Comparison of ENCODE assay signal across 21 cellular contexts in the genomic region with DNA sequence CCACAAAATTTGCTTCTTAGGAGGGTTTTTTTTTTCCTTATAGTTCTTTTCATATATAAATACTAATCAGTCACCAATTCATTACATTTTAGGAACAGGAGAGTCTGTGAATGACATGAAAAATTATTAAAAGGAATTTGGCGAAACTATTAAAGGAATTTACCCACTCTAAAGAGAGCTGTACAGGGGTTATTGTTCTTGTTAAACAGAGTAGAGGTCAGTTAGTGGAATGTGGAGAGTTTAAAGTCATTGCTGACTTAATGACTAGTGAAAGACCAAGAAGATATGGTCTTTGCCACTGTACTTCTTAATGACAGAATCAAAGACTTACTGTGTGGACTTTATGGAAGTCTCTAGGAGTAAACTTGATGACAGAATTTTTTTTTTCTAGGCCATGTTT.
"Had no signal": no experiment of that assay in that cellular context is flagged by ENCODE, and none has a peak within 500 bp of the region (broad histone marks: within the 10 kb centered on the region; RNA-seq: fewer than 3 reads in every experiment).

No MANE protein-coding gene starts in this region.

- H3K4me3 Mint-ChIP-seq: activated CD4-positive, alpha-beta T cell treated with anti-CD3 and anti-CD28 coated beads, Interleukin-2, amount 10 ng/mL, durations not matched to agents 24 days and 14 days; activated CD8-positive, alpha-beta T cell treated with anti-CD3 and anti-CD28 coated beads, Interleukin-2, amount 10 ng/mL, durations not matched to agents 7 days and 5 days; activated naive CD4-positive, alpha-beta T cell treated with anti-CD3 and anti-CD28 coated beads for 36 hours; activated T-cell treated with anti-CD3 and anti-CD28 coated beads, Interleukin-2, amount 50 U/mL, for 4 hours; dendritic cell treated with granulocyte-macrophage colony-stimulating factor and Interleukin-4, amounts not matched to agents 40 ng/mL and 50 ng/mL, for 4 days; stimulated activated naive CD8-positive, alpha-beta T cell treated with anti-CD3 and anti-CD28 coated beads, Interleukin-15, amount 100 ng/mL, for 72 hours had no signal

- H3K9me3 Mint-ChIP-seq: activated CD4-positive, alpha-beta T cell treated with anti-CD3 and anti-CD28 coated beads, Interleukin-2, amount 10 ng/mL, durations not matched to agents 24 days and 14 days; activated naive CD4-positive, alpha-beta T cell treated with anti-CD3 and anti-CD28 coated beads for 36 hours; activated T-cell treated with anti-CD3 and anti-CD28 coated beads, Interleukin-2, amount 50 U/mL, for 4 hours; dendritic cell treated with granulocyte-macrophage colony-stimulating factor and Interleukin-4, amounts not matched to agents 40 ng/mL and 50 ng/mL, for 4 days; stimulated activated naive CD8-positive, alpha-beta T cell treated with anti-CD3 and anti-CD28 coated beads, Interleukin-15, amount 100 ng/mL, for 72 hours had no signal

- H3K27me3 Mint-ChIP-seq: activated CD4-positive, alpha-beta T cell treated with anti-CD3 and anti-CD28 coated beads, Interleukin-2, amount 10 ng/mL, durations not matched to agents 24 days and 14 days; dendritic cell treated with granulocyte-macrophage colony-stimulating factor and Interleukin-4, amounts not matched to agents 40 ng/mL and 50 ng/mL, for 4 days; stimulated activated naive CD8-positive, alpha-beta T cell treated with anti-CD3 and anti-CD28 coated beads, Interleukin-15, amount 100 ng/mL, for 72 hours had no signal

- H3K27me3 ChIP-seq: gastroesophageal sphincter, heart right ventricle, right atrium auricular region, upper lobe of right lung had no signal

- H3K36me3 ChIP-seq: gastroesophageal sphincter, heart right ventricle, lower lobe of right lung, right atrium auricular region, upper lobe of right lung had no signal

- H3K9me3 ChIP-seq: gastroesophageal sphincter, heart right ventricle, lower lobe of right lung, right atrium auricular region, upper lobe of right lung had no signal

- H3K4me1 Mint-ChIP-seq: activated CD4-positive, alpha-beta T cell treated with anti-CD3 and anti-CD28 coated beads, Interleukin-2, amount 10 ng/mL, durations not matched to agents 24 days and 14 days; stimulated activated naive CD8-positive, alpha-beta T cell treated with anti-CD3 and anti-CD28 coated beads, Interleukin-15, amount 100 ng/mL, for 72 hours had no signal

- FAIRE-seq: bronchial epithelial cell had no signal

- DNase-seq: activated CD4-positive, alpha-beta T cell treated with anti-CD3 and anti-CD28 coated beads, Interleukin-2, amount 10 ng/mL, durations not matched to agents 24 days and 14 days; activated CD8-positive, alpha-beta T cell treated with anti-CD3 and anti-CD28 coated beads, Interleukin-2, amount 10 ng/mL, durations not matched to agents 7 days and 5 days; activated naive CD4-positive, alpha-beta T cell treated with anti-CD3 and anti-CD28 coated beads for 36 hours; activated T-cell treated with anti-CD3 and anti-CD28 coated beads, Interleukin-2, amount 50 U/mL, for 4 hours; anterior cingulate cortex; cerebellar nuclear complex; effector CD8-positive, alpha-beta T cell; heart right ventricle; lower lobe of right lung; occipital lobe; posterior cingulate gyrus; stimulated activated CD4-positive, alpha-beta T cell treated with anti-CD3 and anti-CD28 coated beads, Interleukin-4, amount 100 ng/mL, for 1 hour; stimulated activated naive CD8-positive, alpha-beta T cell treated with anti-CD3 and anti-CD28 coated beads, Interleukin-15, amount 100 ng/mL, for 72 hours; T1000; upper lobe of right lung had no signal

- H3K27ac ChIP-seq: gastroesophageal sphincter, lower lobe of right lung, right atrium auricular region, skin epidermis, upper lobe of right lung had no signal

- H3K4me3 ChIP-seq: gastroesophageal sphincter, heart right ventricle, lower lobe of right lung, right atrium auricular region, skin epidermis, upper lobe of right lung had no signal

- H3K27ac Mint-ChIP-seq: activated CD4-positive, alpha-beta T cell treated with anti-CD3 and anti-CD28 coated beads, Interleukin-2, amount 10 ng/mL, durations not matched to agents 24 days and 14 days; activated CD8-positive, alpha-beta T cell treated with anti-CD3 and anti-CD28 coated beads, Interleukin-2, amount 10 ng/mL, durations not matched to agents 7 days and 5 days; activated naive CD4-positive, alpha-beta T cell treated with anti-CD3 and anti-CD28 coated beads for 36 hours; dendritic cell treated with granulocyte-macrophage colony-stimulating factor and Interleukin-4, amounts not matched to agents 40 ng/mL and 50 ng/mL, for 4 days; stimulated activated naive CD8-positive, alpha-beta T cell treated with anti-CD3 and anti-CD28 coated beads, Interleukin-15, amount 100 ng/mL, for 72 hours had no signal

- ATAC-seq: activated CD8-positive, alpha-beta T cell treated with anti-CD3 and anti-CD28 coated beads, Interleukin-2, amount 10 ng/mL, durations not matched to agents 7 days and 5 days; activated T-cell treated with anti-CD3 and anti-CD28 coated beads, Interleukin-2, amount 50 U/mL, for 4 hours; esophagus mucosa; gastroesophageal sphincter; heart right ventricle; lower lobe of right lung; stimulated activated naive CD8-positive, alpha-beta T cell treated with anti-CD3 and anti-CD28 coated beads, Interleukin-15, amount 100 ng/mL, for 72 hours; upper lobe of right lung had no signal
